Comparison of ENCODE assay signal across 29 cellular contexts in genomic region chr17:50725769-50726655, GRCh38. TPM values are rescaled to one million over a fixed set of nuclear protein-coding genes. Genes with fewer than 3 reads are reported as not detected.
DNase-seq lines count a peak whose midpoint lies in the region; ATAC-seq and TF ChIP-seq lines count a peak whose summit lies in the region.
"Had no signal": no experiment of that assay in that cellular context is flagged by ENCODE, and none has a peak within 500 bp of the region (broad histone marks: within the 10 kb centered on the region; RNA-seq: fewer than 3 reads in every experiment).

No MANE protein-coding gene starts in this region.

- CTCF ChIA-PET in PC-3 (lab: Charles Lee), result interaction anchor here (0.6 to 0.7 kb wide), 2 partner anchors 24 to 100 kb away, joined by 5 read pairs; no protein-coding TSS in a partner anchor

- peaks cover 99% of the 10 kb centered on the region for H3K4me1 ChIP-seq in left ventricle myocardium inferior
- H3K4me1 ChIP-seq in right cardiac atrium (ENCODE audit: control insufficient read depth, insufficient read depth, low read length), result peaks cover 17% of the 10 kb centered on the region
- peaks cover 36% of the 10 kb centered on the region for H3K4me1 ChIP-seq in PC-3 (ENCODE audit: insufficient read depth, low read length)

- no peak overlapping the region for H3K4me3 ChIP-seq in left ventricle myocardium inferior
- no peak overlapping the region for H3K4me3 ChIP-seq in right cardiac atrium (ENCODE audit: low read length)
- no peak overlapping the region for H3K4me3 ChIP-seq in PC-3 (ENCODE audit: low read length)
- H3K4me3 ChIP-seq: hepatocyte, lower lobe of right lung, upper lobe of right lung had no signal

- H2AFZ ChIP-seq in PC-3 (ENCODE audit: low read length), result no peak overlapping the region
- H2AFZ ChIP-seq: hepatocyte had no signal

- intact Hi-C loops in left ventricle myocardium inferior (cut with micrococcal nuclease), result no loop called here
- intact Hi-C loops in right cardiac atrium (cut with DNase I), result no loop called here
- intact Hi-C loops in PC-3 (cut with micrococcal nuclease), result no loop called here

- H3K9me3 ChIP-seq in left ventricle myocardium inferior (replicated peaks) (no peaks in the 10 kb centered on the region), right cardiac atrium (ENCODE audit: control insufficient read depth, low read length) (no peaks in the 10 kb centered on the region), PC-3 (ENCODE audit: low read length) (no peaks in the 10 kb centered on the region)
- H3K9me3 ChIP-seq: lower lobe of right lung, upper lobe of right lung had no signal

- H3K9ac ChIP-seq in PC-3 (ENCODE audit: low read length), result no peak overlapping the region

- H3K27ac ChIP-seq in left ventricle myocardium inferior (replicated peaks) (peak overlapping the region; percentile 24), right cardiac atrium (ENCODE audit: low read length) (no peak overlapping the region), PC-3 (ENCODE audit: low read length) (no peak overlapping the region)
- H3K27ac ChIP-seq: C4-2B, epithelial cell of prostate, hepatocyte, lower lobe of right lung, upper lobe of right lung had no signal

- ATAC-seq in right cardiac atrium (no peak), PC-3 (peak; percentile 63), left lobe of liver (peak; percentile 65), HG03432 (IDR thresholded peaks at IDR 0.05; ENCODE audit: unreplicated experiment) (no peak)
- ATAC-seq: lower lobe of right lung, upper lobe of right lung had no signal

- H3K27me3 ChIP-seq in left ventricle myocardium inferior (ENCODE audit: low read depth), result no peaks in the 10 kb centered on the region
- no peaks in the 10 kb centered on the region for H3K27me3 ChIP-seq in right cardiac atrium (ENCODE audit: control insufficient read depth, insufficient read depth)
- no peaks in the 10 kb centered on the region for H3K27me3 ChIP-seq in PC-3 (ENCODE audit: low read length)
- H3K27me3 ChIP-seq: hepatocyte, upper lobe of right lung had no signal

- POLR2A ChIA-PET in PC-3 (lab: Charles Lee; ENCODE audit: unreplicated experiment), result interaction anchor here (0.6 kb wide), 1 partner anchor 184 kb away, joined by 3 read pairs; no protein-coding TSS in a partner anchor

- DNase-seq in left ventricle myocardium inferior (no peak), right cardiac atrium (no peak), PC-3 (no peak), left lobe of liver (ENCODE audit: low spot score) (no peak), glomerular visceral epithelial cell (ENCODE audit: extremely low spot score) (no peak), RPMI8226 (no peak)
- DNase-seq in activated effector memory CD4-positive, alpha-beta T cell treated with anti-CD3 and anti-CD28 coated beads, Interleukin-2, amount 50 U/mL, for 16 hours, result no peak
- DNase-seq: activated B cell treated with CpG ODN at 0.5 μM for 24 hours; activated CD4-positive, alpha-beta memory T cell treated with anti-CD3 and anti-CD28 coated beads for 36 hours; activated naive CD4-positive, alpha-beta T cell treated with anti-CD3 and anti-CD28 coated beads for 36 hours; activated T-cell treated with anti-CD3 and anti-CD28 coated beads for 4 hours; central memory CD4-positive, alpha-beta T cell; H7; immature natural killer cell; lower lobe of right lung; MM.1S; NCI-H1417 treated with DMSO at 0.1 percent for 48 hours; stimulated activated CD4-positive, alpha-beta T cell treated with anti-CD3 and anti-CD28 coated beads, Interleukin-12 subunit alpha, Interleukin-12 subunit beta, amount 100 ng/mL, for 4 hours; upper lobe of right lung had no signal

- BruUV-seq in PC-3 (replicated peaks; lab: Mats Ljungman, UMichigan), result no TSS peak

- peaks cover 95% of the 10 kb centered on the region for H4K20me1 ChIP-seq in PC-3 (ENCODE audit: low read length)

- 75% methylated on average over 12 of the region's 12 CpGs for WGBS in right cardiac atrium

- no peaks in the 10 kb centered on the region for H3K9me2 ChIP-seq in PC-3 (replicated peaks; ENCODE audit: low read length)

- H3K36me3 ChIP-seq in left ventricle myocardium inferior (no peaks in the 10 kb centered on the region), PC-3 (ENCODE audit: low read depth, low read length) (peaks cover 11% of the 10 kb centered on the region; the same call in 1 of the 2 replicates)
- H3K36me3 ChIP-seq: lower lobe of right lung, upper lobe of right lung had no signal

- peaks cover 4% of the 10 kb centered on the region for H3F3A ChIP-seq in PC-3 (ENCODE audit: low read length, unreplicated experiment)

- TF ChIP-seq CTCF in left ventricle myocardium inferior (IDR thresholded peaks at IDR 0.05; ENCODE audit: borderline replicate concordance) (no peak), PC-3 (conservative IDR thresholded peaks at IDR 0.05; ENCODE audit: low read depth, low read length) (no peak)

- no peak overlapping the region for H3K4me2 ChIP-seq in PC-3 (ENCODE audit: low read length)
- H3K4me2 ChIP-seq: hepatocyte had no signal

- H3K79me2 ChIP-seq in PC-3 (ENCODE audit: low read length), result peaks cover 100% of the 10 kb centered on the region

RNA-seq across cellular contexts. Expression of gene LUC7L3, which starts 6.6 kb away (rescaled TPM):
- 64.4 TPM for total RNA-seq in left ventricle myocardium inferior
- 10 to 100 TPM; 61.7 to 72.4 (median 67.4) TPM for total RNA-seq in right cardiac atrium
- 76.7 TPM for polyA plus RNA-seq in right cardiac atrium
- total RNA-seq in PC-3 (2014; rRNA removed), result 43.0 and 54.3 TPM in 2 replicates
- 43.6 TPM for total RNA-seq in left lobe of liver

RNA-seq across cellular contexts. Expression of gene ANKRD40, which starts 18.3 kb away (rescaled TPM):
- total RNA-seq in left ventricle myocardium inferior, result 53.1 TPM
- total RNA-seq in right cardiac atrium, result 10 to 100 TPM; 37.1 to 43.7 (median 41.0) TPM
- 20.5 TPM for polyA plus RNA-seq in right cardiac atrium
- 44.2 and 44.3 TPM in 2 replicates for total RNA-seq in PC-3 (2014; rRNA removed)
- total RNA-seq in left lobe of liver, result 15.6 TPM

RNA-seq across cellular contexts. Expression of gene ANKRD40CL, which starts 41.3 kb away (rescaled TPM):
- total RNA-seq in left ventricle myocardium inferior, result not detected
- total RNA-seq in right cardiac atrium, result not detected
- not detected for polyA plus RNA-seq in right cardiac atrium
- total RNA-seq in PC-3 (2014; rRNA removed), result not detected in 2 replicates
- total RNA-seq in left lobe of liver, result not detected
- total RNA-seq: activated CD4-positive, alpha-beta memory T cell treated with anti-CD3 and anti-CD28 coated beads for 36 hours; activated naive CD4-positive, alpha-beta T cell treated with anti-CD3 and anti-CD28 coated beads for 36 hours; astrocyte; dermis microvascular lymphatic vessel endothelial cell; fibroblast of villous mesenchyme; G401; H7; lower lobe of right lung; NCI-H460; renal cortical epithelial cell; upper lobe of right lung had no signal
- polyA plus RNA-seq: immature natural killer cell had no signal

Comparison
In these comparisons a context has a peak if more than half of its experiments do, and no peak if none do; other contexts are left out.
1. ATAC-seq: peak in PC-3 (single experiment) and left lobe of liver (single experiment); none in right cardiac atrium (0 of 2) and HG03432 (single experiment).